2 cellular contexts compared by ENCODE assay signal in genomic region chr3:10500717-10501663, GRCh38.
TF ChIP-seq lines count a peak whose summit lies in the region.

No MANE protein-coding gene starts in this region.

TF ChIP-seq in K562, 482 proteins besides CTCF, POLR2A, EP300 and RAD21:
- no peak for TF ChIP-seq SAFB (IDR thresholded peaks at IDR 0.05; ENCODE audit: borderline replicate concordance, low read depth, low read length)
- TF ChIP-seq ETV5 (CRISPR knock-in tag; IDR thresholded peaks at IDR 0.05; ENCODE audit: low read depth) = no peak
- TF ChIP-seq KLF10 (CRISPR knock-in tag; IDR thresholded peaks at IDR 0.05) = no peak
- TF ChIP-seq, protein P1, sequence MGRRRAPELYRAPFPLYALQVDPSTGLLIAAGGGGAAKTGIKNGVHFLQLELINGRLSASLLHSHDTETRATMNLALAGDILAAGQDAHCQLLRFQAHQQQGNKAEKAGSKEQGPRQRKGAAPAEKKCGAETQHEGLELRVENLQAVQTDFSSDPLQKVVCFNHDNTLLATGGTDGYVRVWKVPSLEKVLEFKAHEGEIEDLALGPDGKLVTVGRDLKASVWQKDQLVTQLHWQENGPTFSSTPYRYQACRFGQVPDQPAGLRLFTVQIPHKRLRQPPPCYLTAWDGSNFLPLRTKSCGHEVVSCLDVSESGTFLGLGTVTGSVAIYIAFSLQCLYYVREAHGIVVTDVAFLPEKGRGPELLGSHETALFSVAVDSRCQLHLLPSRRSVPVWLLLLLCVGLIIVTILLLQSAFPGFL (CRISPR knock-in tag; IDR thresholded peaks at IDR 0.05) = no peak
- TF ChIP-seq GTF3C2 (IDR thresholded peaks at IDR 0.05; ENCODE audit: borderline replicate concordance, extremely low read depth, insufficient read length) = no peak
- TF ChIP-seq CREBBP (IDR thresholded peaks at IDR 0.05; ENCODE audit: low read depth, low read length) = no peak
- no peak for TF ChIP-seq IFI16 (CRISPR knock-in tag; IDR thresholded peaks at IDR 0.05)
- TF ChIP-seq ZFX (CRISPR knock-in tag; IDR thresholded peaks at IDR 0.05) = no peak
- TF ChIP-seq SETDB1 (IDR thresholded peaks at IDR 0.05; ENCODE audit: low read length) = no peak
- TF ChIP-seq SIN3B (IDR thresholded peaks at IDR 0.05; ENCODE audit: low read depth) = no peak
- TF ChIP-seq ZSCAN29 (IDR thresholded peaks at IDR 0.05) = no peak
- TF ChIP-seq SMAD4 (CRISPR knock-in tag; conservative IDR thresholded peaks at IDR 0.05) = no peak
- TF ChIP-seq, protein P2, sequence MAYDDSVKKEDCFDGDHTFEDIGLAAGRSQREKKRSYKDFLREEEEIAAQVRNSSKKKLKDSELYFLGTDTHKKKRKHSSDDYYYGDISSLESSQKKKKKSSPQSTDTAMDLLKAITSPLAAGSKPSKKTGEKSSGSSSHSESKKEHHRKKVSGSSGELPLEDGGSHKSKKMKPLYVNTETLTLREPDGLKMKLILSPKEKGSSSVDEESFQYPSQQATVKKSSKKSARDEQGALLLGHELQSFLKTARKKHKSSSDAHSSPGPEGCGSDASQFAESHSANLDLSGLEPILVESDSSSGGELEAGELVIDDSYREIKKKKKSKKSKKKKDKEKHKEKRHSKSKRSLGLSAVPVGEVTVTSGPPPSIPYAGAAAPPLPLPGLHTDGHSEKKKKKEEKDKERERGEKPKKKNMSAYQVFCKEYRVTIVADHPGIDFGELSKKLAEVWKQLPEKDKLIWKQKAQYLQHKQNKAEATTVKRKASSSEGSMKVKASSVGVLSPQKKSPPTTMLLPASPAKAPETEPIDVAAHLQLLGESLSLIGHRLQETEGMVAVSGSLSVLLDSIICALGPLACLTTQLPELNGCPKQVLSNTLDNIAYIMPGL (CRISPR knock-in tag; IDR thresholded peaks at IDR 0.05) = no peak
- no peak for TF ChIP-seq YY1 (IDR thresholded peaks at IDR 0.05; ENCODE audit: borderline replicate concordance in 1 of 3, control insufficient read depth in 1 of 3, extremely low read depth in 1 of 3, insufficient read depth in 3 of 3, insufficient read length in 1 of 3, insufficient replicate concordance in 2 of 3, low read depth in 1 of 3, low read length in 2 of 3)

TF ChIP-seq in HepG2, 621 proteins besides CTCF, POLR2A, EP300 and RAD21 (continues in another document):
- peak; percentile 50; the same call in 1 of the 2 replicates for TF ChIP-seq NR2F6 (IDR thresholded peaks at IDR 0.05)
- peak; percentile 80 for TF ChIP-seq NR2F6 (CRISPR knock-in tag; IDR thresholded peaks at IDR 0.05)
- TF ChIP-seq CHD2 (IDR thresholded peaks at IDR 0.05; ENCODE audit: low read depth, low read length) = no peak
- TF ChIP-seq FOXP4 (CRISPR knock-in tag; IDR thresholded peaks at IDR 0.05) = peak; percentile 55; the same call in 1 of the 2 replicates
- TF ChIP-seq ZBTB1 (CRISPR knock-in tag; IDR thresholded peaks at IDR 0.05; ENCODE audit: borderline replicate concordance) = no peak
- TF ChIP-seq ZNF607 (CRISPR knock-in tag; IDR thresholded peaks at IDR 0.05; ENCODE audit: borderline replicate concordance) = no peak
- TF ChIP-seq HIVEP1 (CRISPR knock-in tag; IDR thresholded peaks at IDR 0.05) = no peak
- no peak for TF ChIP-seq NR1H2 (CRISPR knock-in tag; IDR thresholded peaks at IDR 0.05; ENCODE audit: borderline replicate concordance, low read depth)
- no peak for TF ChIP-seq AGO2 (optimal IDR thresholded peaks at IDR 0.05; ENCODE audit: low read depth, low read length)
- TF ChIP-seq ZNF296 (CRISPR knock-in tag; conservative IDR thresholded peaks at IDR 0.05) = no peak
- no peak for TF ChIP-seq SOX6 (IDR thresholded peaks at IDR 0.05)
- TF ChIP-seq SOX6 (CRISPR knock-in tag; IDR thresholded peaks at IDR 0.05) = peak; percentile 52; the same call in 1 of the 2 replicates
- TF ChIP-seq ZNF788 (CRISPR knock-in tag; IDR thresholded peaks at IDR 0.05; ENCODE audit: borderline replicate concordance) = no peak
- peak; percentile 14; the same call in 1 of the 2 replicates for TF ChIP-seq AKAP8 (CRISPR knock-in tag; IDR thresholded peaks at IDR 0.05)
- TF ChIP-seq, protein P3, sequence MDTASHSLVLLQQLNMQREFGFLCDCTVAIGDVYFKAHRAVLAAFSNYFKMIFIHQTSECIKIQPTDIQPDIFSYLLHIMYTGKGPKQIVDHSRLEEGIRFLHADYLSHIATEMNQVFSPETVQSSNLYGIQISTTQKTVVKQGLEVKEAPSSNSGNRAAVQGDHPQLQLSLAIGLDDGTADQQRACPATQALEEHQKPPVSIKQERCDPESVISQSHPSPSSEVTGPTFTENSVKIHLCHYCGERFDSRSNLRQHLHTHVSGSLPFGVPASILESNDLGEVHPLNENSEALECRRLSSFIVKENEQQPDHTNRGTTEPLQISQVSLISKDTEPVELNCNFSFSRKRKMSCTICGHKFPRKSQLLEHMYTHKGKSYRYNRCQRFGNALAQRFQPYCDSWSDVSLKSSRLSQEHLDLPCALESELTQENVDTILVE (CRISPR knock-in tag; IDR thresholded peaks at IDR 0.05) = no peak
- no peak for TF ChIP-seq KDM5A (IDR thresholded peaks at IDR 0.05; ENCODE audit: borderline replicate concordance, low read length)
- 0 out of 2 replicates have a peak, but pooled peaks have one; percentile 31 for TF ChIP-seq ZNF451 (CRISPR knock-in tag; IDR thresholded peaks at IDR 0.05)
- TF ChIP-seq GFI1 (CRISPR knock-in tag; IDR thresholded peaks at IDR 0.05; ENCODE audit: borderline replicate concordance) = peak; percentile 37; the same call in 1 of the 2 replicates
- no peak for TF ChIP-seq KLF15 (CRISPR knock-in tag; IDR thresholded peaks at IDR 0.05; ENCODE audit: borderline replicate concordance)
- no peak for TF ChIP-seq ZNF484 (CRISPR knock-in tag; IDR thresholded peaks at IDR 0.05; ENCODE audit: borderline replicate concordance, low read depth)
- no peak for TF ChIP-seq SNAI1 (CRISPR knock-in tag; IDR thresholded peaks at IDR 0.05; ENCODE audit: borderline replicate concordance)
- TF ChIP-seq HDAC1 (CRISPR knock-in tag; IDR thresholded peaks at IDR 0.05) = 0 out of 2 replicates have a peak, but pooled peaks have one; percentile 32
- TF ChIP-seq SOX13 (IDR thresholded peaks at IDR 0.05) = no peak
- TF ChIP-seq SOX13 (CRISPR knock-in tag; conservative IDR thresholded peaks at IDR 0.05 in 1 of 2, IDR thresholded peaks at IDR 0.05 in 1 of 2) = peak in 1 of 2 experiments; percentile 45; a peak in 1 of 4 replicates
- no peak for TF ChIP-seq HMGA1 (CRISPR knock-in tag; conservative IDR thresholded peaks at IDR 0.05)
- no peak for TF ChIP-seq ZKSCAN8 (CRISPR knock-in tag; IDR thresholded peaks at IDR 0.05; ENCODE audit: borderline replicate concordance)
- TF ChIP-seq PHF5A (CRISPR knock-in tag; IDR thresholded peaks at IDR 0.05; ENCODE audit: low read depth, unreplicated experiment) = no peak
- no peak for TF ChIP-seq ZFY (CRISPR knock-in tag; IDR thresholded peaks at IDR 0.05)
- TF ChIP-seq, protein P4, sequence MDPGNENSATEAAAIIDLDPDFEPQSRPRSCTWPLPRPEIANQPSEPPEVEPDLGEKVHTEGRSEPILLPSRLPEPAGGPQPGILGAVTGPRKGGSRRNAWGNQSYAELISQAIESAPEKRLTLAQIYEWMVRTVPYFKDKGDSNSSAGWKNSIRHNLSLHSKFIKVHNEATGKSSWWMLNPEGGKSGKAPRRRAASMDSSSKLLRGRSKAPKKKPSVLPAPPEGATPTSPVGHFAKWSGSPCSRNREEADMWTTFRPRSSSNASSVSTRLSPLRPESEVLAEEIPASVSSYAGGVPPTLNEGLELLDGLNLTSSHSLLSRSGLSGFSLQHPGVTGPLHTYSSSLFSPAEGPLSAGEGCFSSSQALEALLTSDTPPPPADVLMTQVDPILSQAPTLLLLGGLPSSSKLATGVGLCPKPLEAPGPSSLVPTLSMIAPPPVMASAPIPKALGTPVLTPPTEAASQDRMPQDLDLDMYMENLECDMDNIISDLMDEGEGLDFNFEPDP (CRISPR knock-in tag; conservative IDR thresholded peaks at IDR 0.05) = no peak
- TF ChIP-seq ZBTB7A (CRISPR knock-in tag; IDR thresholded peaks at IDR 0.05) = peak; percentile 81
- TF ChIP-seq CHD4 (IDR thresholded peaks at IDR 0.05; ENCODE audit: borderline replicate concordance, low read length) = no peak
- peak; percentile 88 for TF ChIP-seq ZNF572 (CRISPR knock-in tag; IDR thresholded peaks at IDR 0.05)
- TF ChIP-seq ZNF367 (CRISPR knock-in tag; IDR thresholded peaks at IDR 0.05; ENCODE audit: borderline replicate concordance) = no peak
- peak; percentile 95 for TF ChIP-seq ZNF770 (CRISPR knock-in tag; IDR thresholded peaks at IDR 0.05)
- TF ChIP-seq ZSCAN12 (CRISPR knock-in tag; IDR thresholded peaks at IDR 0.05) = no peak
- no peak for TF ChIP-seq REXO4 (CRISPR knock-in tag; IDR thresholded peaks at IDR 0.05; ENCODE audit: borderline replicate concordance)
- TF ChIP-seq NFIB (CRISPR knock-in tag; IDR thresholded peaks at IDR 0.05; ENCODE audit: borderline replicate concordance) = no peak
- no peak for TF ChIP-seq SOX5 (CRISPR knock-in tag; IDR thresholded peaks at IDR 0.05; ENCODE audit: borderline replicate concordance)
- no peak for TF ChIP-seq PRDM10 (CRISPR knock-in tag; IDR thresholded peaks at IDR 0.05; ENCODE audit: low read depth)
